ENCODE assay signal across 8 cellular contexts in genomic region chr5:154478224-154478565, GRCh38. TPM values are rescaled to one million over a fixed set of nuclear protein-coding genes. Genes with fewer than 3 reads are reported as not detected.
A peak's percentile ranks its signal among the peaks of the same experiment; 100 is the strongest.
DNase-seq lines count a peak whose midpoint lies in the region; ATAC-seq and TF ChIP-seq lines count a peak whose summit lies in the region.

HAND1 (minus strand) TSS chr5:154478227; CDS start chr5:154478008, 219 bp downstream.

- H3K9ac ChIP-seq in HUES48 (ENCODE audit: low read depth, low read length): no peak within 1 kb of the TSS
- H3K9ac ChIP-seq in iPS-20b (ENCODE audit: low read depth, low read length): no peak within 1 kb of the TSS

- H3K27me3 ChIP-seq in ACC112 (ENCODE audit: insufficient read depth, low read length) (peaks cover 100% of the 10 kb centered on the region), HUES48 (ENCODE audit: control insufficient read depth, insufficient read depth, low read length) (peaks cover 100% of the 10 kb centered on the region), iPS-20b (ENCODE audit: insufficient read depth, low read length) (peaks cover 100% of the 10 kb centered on the region), thymus (ENCODE audit: control insufficient read depth, insufficient read depth) (peaks cover 88% of the 10 kb centered on the region), brain microvascular endothelial cell (replicated peaks) (peaks cover 96% of the 10 kb centered on the region)

- H3K27ac Mint-ChIP-seq in activated T-helper 1 cell treated with anti-CD3 and anti-CD28 coated beads, Interleukin-12 subunit alpha, Interleukin-12 subunit beta, Interleukin-2, Interleukin-4 antibody, amounts not matched to agents 30 ng/mL and 10 ng/mL and 1 ng/mL, durations not matched to agents 14 hours and 24 hours and 36 hours: peak within 1 kb of the TSS; percentile 80

- 5% methylated on average over 20 of the region's 20 CpGs for WGBS in thymus

- H3K4me3 ChIP-seq in ACC112 (ENCODE audit: low read depth, low read length) (peak within 1 kb of the TSS; percentile 53; the same call in 1 of the 2 replicates), HUES48 (ENCODE audit: low read depth, low read length) (peak within 1 kb of the TSS; percentile 60), iPS-20b (ENCODE audit: low read length) (peak within 1 kb of the TSS; percentile 51), thymus (ENCODE audit: low read length) (peak within 1 kb of the TSS; percentile 13), brain microvascular endothelial cell (ENCODE audit: low read depth, low read length) (no peak within 1 kb of the TSS)

- intact Hi-C loops in activated T-helper 1 cell treated with anti-CD3 and anti-CD28 coated beads, Interleukin-12 subunit alpha, Interleukin-12 subunit beta, Interleukin-2, Interleukin-4 antibody, amounts not matched to agents 30 ng/mL and 10 ng/mL and 1 ng/mL, durations not matched to agents 14 hours and 24 hours and 36 hours (cut with micrococcal nuclease): no loop called here
- intact Hi-C loops in posterior cingulate gyrus (cut with DNase I): no loop called here

- H3K36me3 ChIP-seq in ACC112 (ENCODE audit: insufficient read depth, low read length) (no peaks in the 10 kb centered on the region), HUES48 (ENCODE audit: control insufficient read depth, insufficient read depth, low read length) (no peaks in the 10 kb centered on the region), iPS-20b (ENCODE audit: insufficient read depth, low read depth, low read length) (no peaks in the 10 kb centered on the region), thymus (ENCODE audit: control insufficient read depth, insufficient read depth) (no peaks in the 10 kb centered on the region), brain microvascular endothelial cell (replicated peaks) (no peaks in the 10 kb centered on the region)

- H3K9me3 Mint-ChIP-seq in activated T-helper 1 cell treated with anti-CD3 and anti-CD28 coated beads, Interleukin-12 subunit alpha, Interleukin-12 subunit beta, Interleukin-2, Interleukin-4 antibody, amounts not matched to agents 30 ng/mL and 10 ng/mL and 1 ng/mL, durations not matched to agents 14 hours and 24 hours and 36 hours: no peaks in the 10 kb centered on the region

- H2AFZ ChIP-seq in ACC112 (ENCODE audit: low read length, unreplicated experiment): no peak within 1 kb of the TSS

- no peak for DNase-seq in activated T-helper 1 cell treated with anti-CD3 and anti-CD28 coated beads, Interleukin-12 subunit alpha, Interleukin-12 subunit beta, Interleukin-2, Interleukin-4 antibody, amounts not matched to agents 30 ng/mL and 10 ng/mL and 1 ng/mL, durations not matched to agents 14 hours and 24 hours and 36 hours (ENCODE audit: low spot score)
- no peak for DNase-seq in brain microvascular endothelial cell
- DNase-seq in posterior cingulate gyrus: no peak

- peaks cover 4% of the 10 kb centered on the region for H3K4me1 ChIP-seq in ACC112 (ENCODE audit: control insufficient read depth, insufficient read depth, low read length, unreplicated experiment)
- H3K4me1 ChIP-seq in HUES48 (ENCODE audit: control insufficient read depth, insufficient read depth, low read length): peaks cover 63% of the 10 kb centered on the region
- peaks cover 18% of the 10 kb centered on the region for H3K4me1 ChIP-seq in iPS-20b (ENCODE audit: insufficient read depth, low read length)
- H3K4me1 ChIP-seq in thymus (ENCODE audit: control insufficient read depth, insufficient read depth, low read length): peaks cover 6% of the 10 kb centered on the region

- H3K27me3 Mint-ChIP-seq in activated T-helper 1 cell treated with anti-CD3 and anti-CD28 coated beads, Interleukin-12 subunit alpha, Interleukin-12 subunit beta, Interleukin-2, Interleukin-4 antibody, amounts not matched to agents 30 ng/mL and 10 ng/mL and 1 ng/mL, durations not matched to agents 14 hours and 24 hours and 36 hours (ENCODE audit: insufficient read depth): peaks cover 88% of the 10 kb centered on the region

- no peak for TF ChIP-seq CTCF in brain microvascular endothelial cell (IDR thresholded peaks at IDR 0.05; ENCODE audit: low read depth, low read length, missing control alignments)

- H3K4me3 Mint-ChIP-seq in activated T-helper 1 cell treated with anti-CD3 and anti-CD28 coated beads, Interleukin-12 subunit alpha, Interleukin-12 subunit beta, Interleukin-2, Interleukin-4 antibody, amounts not matched to agents 30 ng/mL and 10 ng/mL and 1 ng/mL, durations not matched to agents 14 hours and 24 hours and 36 hours: peak within 1 kb of the TSS; percentile 32

- H3K79me2 ChIP-seq in ACC112 (ENCODE audit: control insufficient read depth, insufficient read depth, low read length, unreplicated experiment): no peaks in the 10 kb centered on the region

- ATAC-seq in GM21717 (IDR thresholded peaks at IDR 0.05; ENCODE audit: unreplicated experiment): no peak

- in situ Hi-C loops in brain microvascular endothelial cell (cut with HindIII; ENCODE audit: low pct_ligation_motif_present, low sequenced_read_pairs): loop anchor here (25.0 kb wide), 1 partner anchor 134 kb away; no protein-coding TSS in a partner anchor

- peaks cover 8% of the 10 kb centered on the region for H3K36me3 Mint-ChIP-seq in activated T-helper 1 cell treated with anti-CD3 and anti-CD28 coated beads, Interleukin-12 subunit alpha, Interleukin-12 subunit beta, Interleukin-2, Interleukin-4 antibody, amounts not matched to agents 30 ng/mL and 10 ng/mL and 1 ng/mL, durations not matched to agents 14 hours and 24 hours and 36 hours (ENCODE audit: low read depth)

- no peaks in the 10 kb centered on the region for H3K9me3 ChIP-seq in HUES48 (ENCODE audit: control insufficient read depth, insufficient read depth, low read length)
- no peaks in the 10 kb centered on the region for H3K9me3 ChIP-seq in iPS-20b (ENCODE audit: insufficient read depth, low read depth, low read length)
- H3K9me3 ChIP-seq in thymus (ENCODE audit: control insufficient read depth): peaks cover 3% of the 10 kb centered on the region

- peaks cover 41% of the 10 kb centered on the region for H3K4me1 Mint-ChIP-seq in activated T-helper 1 cell treated with anti-CD3 and anti-CD28 coated beads, Interleukin-12 subunit alpha, Interleukin-12 subunit beta, Interleukin-2, Interleukin-4 antibody, amounts not matched to agents 30 ng/mL and 10 ng/mL and 1 ng/mL, durations not matched to agents 14 hours and 24 hours and 36 hours (ENCODE audit: low read depth)

- no peak within 1 kb of the TSS for H3K27ac ChIP-seq in ACC112 (ENCODE audit: low read depth, low read length)
- no peak within 1 kb of the TSS for H3K27ac ChIP-seq in HUES48 (ENCODE audit: low read depth, low read length)
- H3K27ac ChIP-seq in iPS-20b (ENCODE audit: low read length): no peak within 1 kb of the TSS
- H3K27ac ChIP-seq in thymus (ENCODE audit: low read depth): no peak within 1 kb of the TSS
- no peak within 1 kb of the TSS for H3K27ac ChIP-seq in brain microvascular endothelial cell

RNA-seq across cellular contexts. Expression of gene HAND1, which starts in this region (rescaled TPM):
- total RNA-seq in activated T-helper 1 cell treated with anti-CD3 and anti-CD28 coated beads, Interleukin-12 subunit alpha, Interleukin-12 subunit beta, Interleukin-2, Interleukin-4 antibody, amounts not matched to agents 30 ng/mL and 10 ng/mL and 1 ng/mL, durations not matched to agents 14 hours and 24 hours and 36 hours: not detected in 2 replicates
- 0.68 TPM for polyA plus RNA-seq in thymus
